ENCODE assay signal across 21 cellular contexts in the genomic region with DNA sequence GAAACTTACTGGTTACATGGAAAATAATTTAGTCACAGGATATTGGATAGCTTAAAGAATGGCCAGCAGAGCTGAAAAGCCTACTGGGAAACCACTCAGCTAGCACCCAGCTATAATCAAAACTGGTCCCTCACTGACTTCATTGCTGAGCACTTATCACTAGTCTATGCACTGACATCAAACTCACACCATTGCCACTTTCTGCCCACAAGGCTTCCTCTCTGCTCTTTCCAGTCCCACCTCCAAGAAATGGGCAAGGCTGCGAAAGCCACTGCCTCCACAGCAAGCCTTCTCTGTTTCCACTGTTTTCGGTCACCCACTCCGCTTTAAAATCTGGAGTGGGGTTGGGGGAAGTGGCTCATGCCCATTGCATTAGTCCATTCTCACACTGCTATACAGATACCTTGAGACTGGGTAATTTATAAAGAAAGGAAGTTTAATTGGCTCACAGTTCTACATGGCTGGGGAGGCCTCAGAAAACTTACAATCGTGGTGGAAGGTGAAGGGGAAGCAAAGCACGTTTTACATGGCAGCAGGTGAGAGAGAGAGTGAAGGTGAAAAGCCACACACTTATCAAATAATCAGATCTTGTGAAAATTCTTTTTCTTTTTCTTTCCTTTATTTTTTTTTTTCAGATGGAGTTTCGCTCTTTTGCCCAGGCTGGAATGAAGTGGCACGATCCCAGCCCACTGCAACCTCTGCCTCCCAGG.
DNase-seq lines count a peak whose midpoint lies in the region; ATAC-seq and TF ChIP-seq lines count a peak whose summit lies in the region.
"Had no signal": no experiment of that assay in that cellular context is flagged by ENCODE, and none has a peak within 500 bp of the region (broad histone marks: within the 10 kb centered on the region; RNA-seq: fewer than 3 reads in every experiment).

No MANE protein-coding gene starts in this region.

- no peaks in the 10 kb centered on the region for H3K9me3 ChIP-seq in uterus

- no peak overlapping the region for H3K4me3 ChIP-seq in uterus
- H3K4me3 ChIP-seq: A549, GM12878, Peyer's patch had no signal

- H3K27ac Mint-ChIP-seq in activated naive CD8-positive, alpha-beta T cell treated with anti-CD3 and anti-CD28 coated beads, Interleukin-2, amount 50 U/mL, for 24 hours: peak overlapping the region; percentile 66
- no peak overlapping the region for H3K27ac Mint-ChIP-seq in stimulated activated naive CD8-positive, alpha-beta T cell treated with anti-CD3 and anti-CD28 coated beads, Interleukin-15, amount 100 ng/mL, for 72 hours

- H3K36me3 Mint-ChIP-seq in activated naive CD8-positive, alpha-beta T cell treated with anti-CD3 and anti-CD28 coated beads, Interleukin-2, amount 50 U/mL, for 24 hours (ENCODE audit: low read depth): no peaks in the 10 kb centered on the region

- no peaks in the 10 kb centered on the region for H3K4me1 ChIP-seq in uterus
- H3K4me1 ChIP-seq: A549, Caco-2, Peyer's patch had no signal

- DNase-seq in activated gamma-delta T cell treated with Interleukin-2 at 50 U/mL for 16 hours: peak; percentile 37
- no peak for DNase-seq in activated gamma-delta T cell (lab: John Stamatoyannopoulos, UW)
- DNase-seq in activated naive CD8-positive, alpha-beta T cell treated with anti-CD3 and anti-CD28 coated beads, Interleukin-2, amount 50 U/mL, for 24 hours: peak; percentile 17
- peak; percentile 1 to 7 for DNase-seq in stimulated activated CD8-positive, alpha-beta memory T cell treated with anti-CD3 and anti-CD28 coated beads, Interleukin-15, amount 100 ng/mL, for 4 hours (ENCODE audit: low read depth in 2 of 2)
- DNase-seq in stimulated activated naive CD8-positive, alpha-beta T cell treated with anti-CD3 and anti-CD28 coated beads, Interleukin-15, amount 100 ng/mL, for 72 hours: peak in 1 of 2 donors; percentile 23
- no peak for DNase-seq in stimulated activated CD4-positive, alpha-beta T cell treated with anti-CD3 and anti-CD28 coated beads, Interleukin-2, amount 100 ng/mL, for 48 hours
- DNase-seq in uterus: no peak
- no peak for DNase-seq in NCI-H510A treated with DMSO at 0.1 percent for 48 hours (lab: John Stamatoyannopoulos, UW)
- DNase-seq: Caco-2, DMS53, HCEC 1CT, Kasumi-1, NCI-H1105 treated with DMSO at 0.1 percent for 48 hours, NCI-H1930, NCI-H2171, NCI-H446 treated with DMSO at 0.1 percent for 48 hours, NCI-H774, Peyer's patch had no signal

- no peak for TF ChIP-seq POLR2A in uterus (IDR thresholded peaks at IDR 0.05)

- H3K27ac ChIP-seq in uterus: no peak overlapping the region
- H3K27ac ChIP-seq: A549, C4-2B, Peyer's patch had no signal

- H3K27me3 ChIP-seq in uterus: no peaks in the 10 kb centered on the region
- H3K27me3 ChIP-seq: Peyer's patch had no signal

- intact Hi-C loops in uterus (cut with DNase I; ENCODE audit: low total_unique reads): no loop called here

- H3K9me3 Mint-ChIP-seq in activated naive CD8-positive, alpha-beta T cell treated with anti-CD3 and anti-CD28 coated beads, Interleukin-2, amount 50 U/mL, for 24 hours: peaks cover 8% of the 10 kb centered on the region
- peaks cover 6 to 20% of the 10 kb centered on the region in 2 donors for H3K9me3 Mint-ChIP-seq in stimulated activated naive CD8-positive, alpha-beta T cell treated with anti-CD3 and anti-CD28 coated beads, Interleukin-15, amount 100 ng/mL, for 72 hours

- no peak for TF ChIP-seq CTCF in uterus (IDR thresholded peaks at IDR 0.05)

- H3K4me1 Mint-ChIP-seq in activated naive CD8-positive, alpha-beta T cell treated with anti-CD3 and anti-CD28 coated beads, Interleukin-2, amount 50 U/mL, for 24 hours: peaks cover 15% of the 10 kb centered on the region
- peaks cover 8% of the 10 kb centered on the region for H3K4me1 Mint-ChIP-seq in stimulated activated naive CD8-positive, alpha-beta T cell treated with anti-CD3 and anti-CD28 coated beads, Interleukin-15, amount 100 ng/mL, for 72 hours

- H3K27me3 Mint-ChIP-seq in activated naive CD8-positive, alpha-beta T cell treated with anti-CD3 and anti-CD28 coated beads, Interleukin-2, amount 50 U/mL, for 24 hours: no peaks in the 10 kb centered on the region
- no peaks in the 10 kb centered on the region for H3K27me3 Mint-ChIP-seq in stimulated activated naive CD8-positive, alpha-beta T cell treated with anti-CD3 and anti-CD28 coated beads, Interleukin-15, amount 100 ng/mL, for 72 hours

- ATAC-seq in activated naive CD8-positive, alpha-beta T cell treated with anti-CD3 and anti-CD28 coated beads, Interleukin-2, amount 50 U/mL, for 24 hours: peak; percentile 76
- ATAC-seq in stimulated activated naive CD8-positive, alpha-beta T cell treated with anti-CD3 and anti-CD28 coated beads, Interleukin-15, amount 100 ng/mL, for 72 hours: peak; percentile 91
- ATAC-seq: A549, GM12878 had no signal

- no peaks in the 10 kb centered on the region for H3K36me3 ChIP-seq in uterus
- H3K36me3 ChIP-seq: Peyer's patch had no signal

- no peak overlapping the region for H3K4me3 Mint-ChIP-seq in activated naive CD8-positive, alpha-beta T cell treated with anti-CD3 and anti-CD28 coated beads, Interleukin-2, amount 50 U/mL, for 24 hours
- no peak overlapping the region for H3K4me3 Mint-ChIP-seq in stimulated activated naive CD8-positive, alpha-beta T cell treated with anti-CD3 and anti-CD28 coated beads, Interleukin-15, amount 100 ng/mL, for 72 hours

Comparison
In these comparisons a context has a peak if more than half of its experiments do, and no peak if none do; other contexts are left out.
1. DNase-seq: peak in activated gamma-delta T cell treated with Interleukin-2 at 50 U/mL for 16 hours (single experiment), activated naive CD8-positive, alpha-beta T cell treated with anti-CD3 and anti-CD28 coated beads, Interleukin-2, amount 50 U/mL, for 24 hours (single experiment) and stimulated activated CD8-positive, alpha-beta memory T cell treated with anti-CD3 and anti-CD28 coated beads, Interleukin-15, amount 100 ng/mL, for 4 hours (2 of 2); none in activated gamma-delta T cell (single experiment), stimulated activated CD4-positive, alpha-beta T cell treated with anti-CD3 and anti-CD28 coated beads, Interleukin-2, amount 100 ng/mL, for 48 hours (0 of 2), uterus (0 of 2) and NCI-H510A treated with DMSO at 0.1 percent for 48 hours (single experiment).